In the genomic region with DNA sequence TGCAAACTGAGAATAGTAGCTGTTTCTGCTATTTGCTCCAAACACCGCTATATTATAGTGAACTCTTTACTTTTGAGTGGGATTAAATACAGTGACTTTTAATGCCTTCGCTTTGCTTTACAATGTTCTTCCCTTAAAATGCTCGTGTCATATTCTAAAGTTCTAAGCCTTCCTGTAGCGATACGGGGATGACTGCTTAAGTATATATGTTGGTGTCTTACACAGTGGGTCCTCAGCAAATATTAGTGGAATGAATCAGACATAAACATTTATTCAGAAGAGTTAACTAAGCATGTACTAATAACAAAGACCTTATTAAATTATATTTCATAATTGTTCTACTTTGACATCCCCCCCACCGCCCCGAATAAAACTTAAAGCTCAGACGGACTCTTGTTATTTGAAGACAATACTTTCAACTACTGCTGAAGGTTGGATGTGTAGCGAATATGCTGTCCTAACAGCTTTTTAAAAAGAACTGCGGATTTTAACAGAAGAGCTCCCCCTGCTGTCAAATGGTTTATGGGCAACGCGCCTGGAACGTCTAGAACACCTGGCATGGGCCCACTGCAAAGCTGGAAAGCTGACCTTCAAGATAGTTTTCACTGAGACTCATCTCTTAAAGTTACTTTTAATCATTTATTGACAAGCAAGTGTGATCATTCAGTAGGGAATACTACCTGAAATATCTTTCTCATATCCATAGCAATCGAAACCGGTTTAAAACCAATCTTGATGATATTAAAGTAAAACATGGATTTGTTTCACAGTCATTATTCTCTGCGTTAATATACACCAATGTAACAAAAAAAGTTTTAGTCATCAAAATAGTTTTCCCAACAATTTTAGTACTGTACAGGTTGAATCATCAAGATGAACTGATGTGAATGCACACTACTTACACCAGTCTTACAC, we compare ENCODE assay signal across 8 cellular contexts.
DNase-seq lines count a peak whose midpoint lies in the region; ATAC-seq and TF ChIP-seq lines count a peak whose summit lies in the region.

No MANE protein-coding gene starts in this region.

- no peaks in the 10 kb centered on the region for H3K27me3 Mint-ChIP-seq in T-cell

- POLR2A ChIA-PET in T-cell (lab: Charles Lee), result interaction anchor here (0.5 to 1.5 kb wide), 21 partner anchors 9 to 336 kb away, joined by 3 to 8 read pairs (median 3); a partner anchor contains a TSS

- H3K4me3 Mint-ChIP-seq in T-cell, result peak overlapping the region; percentile 94 to 98 (median 94)

- CTCF ChIA-PET in T-cell (lab: Charles Lee), result interaction anchor here (0.6 to 2.3 kb wide), 31 partner anchors 9 to 396 kb away, joined by 3 to 33 read pairs (median 4); a partner anchor contains a TSS

- H3K9me3 ChIP-seq in right atrium auricular region, result no peaks in the 10 kb centered on the region
- no peaks in the 10 kb centered on the region for H3K9me3 ChIP-seq in prostate gland
- H3K9me3 ChIP-seq in upper lobe of right lung, result no peaks in the 10 kb centered on the region

- 18% methylated on average over 16 of the region's 16 CpGs for WGBS in prostate gland

- H3K4me1 ChIP-seq in right atrium auricular region (no peaks in the 10 kb centered on the region), prostate gland (replicated peaks) (no peaks in the 10 kb centered on the region), upper lobe of right lung (peaks cover 8% of the 10 kb centered on the region)

- peak overlapping the region; percentile 81 to 100 for H3K27ac Mint-ChIP-seq in T-cell

- peaks cover 37 to 54% (median 50%) of the 10 kb centered on the region in 3 donors for H3K4me1 Mint-ChIP-seq in T-cell

- intact Hi-C loops in prostate gland (cut with DNase I) (no loop called here), upper lobe of right lung (cut with DNase I) (no loop called here)

- ATAC-seq in GM21576 (IDR thresholded peaks at IDR 0.05; ENCODE audit: unreplicated experiment), result peak; percentile 23
- peak in 3 of 4 experiments; percentile 7 to 10 (median 9) for ATAC-seq in T-cell (replicated peaks in 1 of 4)
- ATAC-seq in upper lobe of right lung, result peak; percentile 60

- H3K36me3 Mint-ChIP-seq in T-cell, result no peaks in the 10 kb centered on the region

- H3K9me3 Mint-ChIP-seq in T-cell, result no peaks in the 10 kb centered on the region

- H3K36me3 ChIP-seq in right atrium auricular region (no peaks in the 10 kb centered on the region), prostate gland (no peaks in the 10 kb centered on the region), upper lobe of right lung (no peaks in the 10 kb centered on the region)

- TF ChIP-seq POLR2A in prostate gland (IDR thresholded peaks at IDR 0.05), result no peak

- H3K27me3 ChIP-seq in right atrium auricular region (no peaks in the 10 kb centered on the region), prostate gland (replicated peaks; ENCODE audit: insufficient read depth) (no peaks in the 10 kb centered on the region), upper lobe of right lung (no peaks in the 10 kb centered on the region)

- H3K27ac ChIP-seq in C4-2B (no peak overlapping the region), right atrium auricular region (peak overlapping the region; percentile 96 to 99), prostate gland (peak overlapping the region; percentile 96), upper lobe of right lung (peak overlapping the region; percentile 100)

- peak; percentile 89 for TF ChIP-seq CTCF in C4-2B (conservative IDR thresholded peaks at IDR 0.05)
- TF ChIP-seq CTCF in right atrium auricular region (IDR thresholded peaks at IDR 0.05), result peak; percentile 76 to 87
- peak; percentile 55 to 86 (median 84) for TF ChIP-seq CTCF in prostate gland (IDR thresholded peaks at IDR 0.05)
- TF ChIP-seq CTCF in upper lobe of right lung (IDR thresholded peaks at IDR 0.05), result peak; percentile 82

- DNase-seq in NCI-H1436 treated with DMSO at 0.1 percent for 48 hours (lab: John Stamatoyannopoulos, UW) (peak; percentile 6), T-cell (peak; percentile 49 to 80 (median 70)), amygdala (lab: John Stamatoyannopoulos, UW) (peak in 51 of 56 donors; percentile 1 to 92 (median 52)), right atrium auricular region (ENCODE audit: low spot score) (peak; percentile 91), prostate gland (ENCODE audit: low spot score) (peak; percentile 88), upper lobe of right lung (peak; percentile 70)

- H3K4me3 ChIP-seq in right atrium auricular region (peak overlapping the region; percentile 42 to 67), prostate gland (peak overlapping the region; percentile 70 to 78), upper lobe of right lung (peak overlapping the region; percentile 69)

Comparison
In these comparisons a context has a peak if more than half of its experiments do, and no peak if none do; other contexts are left out.
1. ATAC-seq: peak in every context shown above with its lines; median percentile 60 in upper lobe of right lung; 23 in GM21576; 9 in T-cell.
2. DNase-seq: peak in every context shown above with its lines; median percentile 91 in right atrium auricular region; 88 in prostate gland; 70 in T-cell; 70 in upper lobe of right lung; 52 in amygdala; 6 in NCI-H1436 treated with DMSO at 0.1 percent for 48 hours.